Comparison of ENCODE assay signal across 1 cellular context in genomic region chr9:100074093-100074492, GRCh38.
A peak's percentile ranks its signal among the peaks of the same experiment; 100 is the strongest.
TF ChIP-seq lines count a peak whose summit lies in the region.

No MANE protein-coding gene starts in this region.

TF ChIP-seq in K562, 482 proteins besides CTCF, POLR2A, EP300 and RAD21:
- TF ChIP-seq ETS1 (conservative IDR thresholded peaks at IDR 0.05; ENCODE audit: control insufficient read depth, low read depth, low read length): no peak
- peak; percentile 30; the same call in 1 of the 2 replicates for TF ChIP-seq HMBOX1 (IDR thresholded peaks at IDR 0.05)
TF ChIP-seq in K562: peak in this region for 1.
